8 cellular contexts compared by ENCODE assay signal in genomic region chr19:13154241-13154778, GRCh38. TPM values are rescaled to one million over a fixed set of nuclear protein-coding genes. Genes with fewer than 3 reads are reported as not detected.
DNase-seq lines count a peak whose midpoint lies in the region; ATAC-seq and TF ChIP-seq lines count a peak whose summit lies in the region.

No MANE protein-coding gene starts in this region.

- POLR2A ChIA-PET in RWPE1 (lab: Yijun Ruan, JAX; ENCODE audit: low non-redundant PET) = interaction anchor here (1.5 to 2.0 kb wide), 3 partner anchors 9 to 37 kb away, joined by 6 to 9 read pairs (median 6); no protein-coding TSS in a partner anchor

- H3K4me1 Mint-ChIP-seq in activated naive CD8-positive, alpha-beta T cell treated with anti-CD3 and anti-CD28 coated beads for 36 hours = peaks cover 42% of the 10 kb centered on the region
- H3K4me1 Mint-ChIP-seq in glutamatergic neuron (ENCODE audit: low read depth, unreplicated experiment) = peaks cover 6% of the 10 kb centered on the region

- peak overlapping the region; percentile 100 for H3K27ac ChIP-seq in RWPE1
- H3K27ac ChIP-seq in ovary = peak overlapping the region; percentile 83 to 88

- peak overlapping the region; percentile 100 for H3K27ac Mint-ChIP-seq in activated naive CD8-positive, alpha-beta T cell treated with anti-CD3 and anti-CD28 coated beads for 36 hours
- H3K27ac Mint-ChIP-seq in glutamatergic neuron (ENCODE audit: unreplicated experiment) = peak overlapping the region; percentile 98

- DNase-seq in BE2C (peak; percentile 60), HAP-1 (ENCODE audit: low spot score in 2 of 2) (peak; percentile 22 to 74), RWPE1 (ENCODE audit: low spot score) (peak; percentile 69), glutamatergic neuron (peak; percentile 43), ovary (peak; percentile 90 to 95 (median 93)), DMS153 treated with DMSO at 0.1 percent for 48 hours (lab: John Stamatoyannopoulos, UW; ENCODE audit: unreplicated experiment) (no peak)
- DNase-seq in activated naive CD8-positive, alpha-beta T cell treated with anti-CD3 and anti-CD28 coated beads for 36 hours = peak; percentile 65

- peaks cover 26% of the 10 kb centered on the region for H3K36me3 Mint-ChIP-seq in activated naive CD8-positive, alpha-beta T cell treated with anti-CD3 and anti-CD28 coated beads for 36 hours
- no peaks in the 10 kb centered on the region for H3K36me3 Mint-ChIP-seq in glutamatergic neuron (ENCODE audit: unreplicated experiment)

- peak; percentile 91 for TF ChIP-seq EP300 in ovary (IDR thresholded peaks at IDR 0.05)

- peak; percentile 64 for TF ChIP-seq POLR2A in ovary (IDR thresholded peaks at IDR 0.05)

- H3K4me3 Mint-ChIP-seq in activated naive CD8-positive, alpha-beta T cell treated with anti-CD3 and anti-CD28 coated beads for 36 hours = peak overlapping the region; percentile 99
- H3K4me3 Mint-ChIP-seq in glutamatergic neuron (ENCODE audit: unreplicated experiment) = peak overlapping the region; percentile 93

- H3K9me3 ChIP-seq in BE2C = no peaks in the 10 kb centered on the region
- H3K9me3 ChIP-seq in HAP-1 = no peaks in the 10 kb centered on the region
- no peaks in the 10 kb centered on the region for H3K9me3 ChIP-seq in ovary

- peaks cover 11% of the 10 kb centered on the region for H3K4me1 ChIP-seq in BE2C
- H3K4me1 ChIP-seq in HAP-1 = peaks cover 9% of the 10 kb centered on the region
- peaks cover 5% of the 10 kb centered on the region for H3K4me1 ChIP-seq in ovary (ENCODE audit: insufficient read depth)

- CTCF ChIA-PET in RWPE1 (lab: Yijun Ruan, JAX) = interaction anchor here (0.9 kb wide), 1 partner anchor 9 kb away, joined by 3 read pairs; no protein-coding TSS in a partner anchor

- ATAC-seq in GM18517 (IDR thresholded peaks at IDR 0.05; ENCODE audit: unreplicated experiment) = no peak

- H3K27me3 Mint-ChIP-seq in activated naive CD8-positive, alpha-beta T cell treated with anti-CD3 and anti-CD28 coated beads for 36 hours = peaks cover 14% of the 10 kb centered on the region
- peaks cover 34% of the 10 kb centered on the region for H3K27me3 Mint-ChIP-seq in glutamatergic neuron (ENCODE audit: unreplicated experiment)

- H3K9me3 Mint-ChIP-seq in activated naive CD8-positive, alpha-beta T cell treated with anti-CD3 and anti-CD28 coated beads for 36 hours = no peaks in the 10 kb centered on the region
- peaks cover 32% of the 10 kb centered on the region for H3K9me3 Mint-ChIP-seq in glutamatergic neuron (ENCODE audit: unreplicated experiment)

- TF ChIP-seq CTCF in BE2C (IDR thresholded peaks at IDR 0.05; ENCODE audit: low read depth, low read length) = no peak
- TF ChIP-seq CTCF in RWPE1 (conservative IDR thresholded peaks at IDR 0.05; ENCODE audit: low read depth) = no peak
- no peak for TF ChIP-seq CTCF in glutamatergic neuron (IDR thresholded peaks at IDR 0.05; ENCODE audit: partially characterized antibody, unreplicated experiment)
- TF ChIP-seq CTCF in ovary (IDR thresholded peaks at IDR 0.05) = no peak

- WGBS in ovary, 3 donors = 2 to 3% (median 3%) methylated on average over 21 of the region's 21 CpGs

- in situ Hi-C loops in HAP-1 (cut with MboI; ENCODE audit: low sequenced_read_pairs) = loop anchor here (25.0 kb wide), 1 partner anchor 858 kb away; the partner anchor contains the start of gene RFX1

- H3K4me3 ChIP-seq in BE2C (ENCODE audit: low read depth, low read length) (peak overlapping the region; percentile 99), HAP-1 (peak overlapping the region; percentile 97), ovary (peak overlapping the region; percentile 86)

- H3K27me3 ChIP-seq in BE2C (no peaks in the 10 kb centered on the region), HAP-1 (ENCODE audit: low read depth) (no peaks in the 10 kb centered on the region), ovary (no peaks in the 10 kb centered on the region)

- intact Hi-C loops in ovary (cut with DNase I) = loop anchor here in 2 of 4 donors (1.0 to 5.0 kb wide), 2 partner anchors 45 to 57 kb away; no protein-coding TSS in a partner anchor

- H3K36me3 ChIP-seq in BE2C = peaks cover 6% of the 10 kb centered on the region
- H3K36me3 ChIP-seq in HAP-1 (replicated peaks) = peaks cover 16% of the 10 kb centered on the region
- H3K36me3 ChIP-seq in ovary = no peaks in the 10 kb centered on the region

RNA-seq across cellular contexts. Expression of gene IER2, which starts 4.1 kb away (rescaled TPM):
- polyA plus RNA-seq in BE2C (2012; ENCODE audit: insufficient read depth, insufficient read length, low read depth) = 291 TPM
- 100 to 1,000 TPM; 128 to 132 TPM for total RNA-seq in activated naive CD8-positive, alpha-beta T cell treated with anti-CD3 and anti-CD28 coated beads for 36 hours
- 109 TPM for total RNA-seq in glutamatergic neuron (ENCODE audit: unreplicated experiment)
- 100 to 1,000 TPM in 3 of 7 donors, 10 to 100 TPM in 4; 55.3 to 301 (median 82.8) TPM for total RNA-seq in ovary
- polyA plus RNA-seq in ovary = 10 to 100 TPM; 47.4 to 64.4 TPM

RNA-seq across cellular contexts. Expression of gene STX10, which starts 4.1 kb away (rescaled TPM):
- polyA plus RNA-seq in BE2C (2012; ENCODE audit: insufficient read depth, insufficient read length, low read depth) = 274 TPM
- 10 to 100 TPM; 53.3 to 55.0 TPM for total RNA-seq in activated naive CD8-positive, alpha-beta T cell treated with anti-CD3 and anti-CD28 coated beads for 36 hours
- total RNA-seq in glutamatergic neuron (ENCODE audit: unreplicated experiment) = 17.2 TPM
- 10 to 100 TPM; 36.5 to 54.8 (median 43.0) TPM for total RNA-seq in ovary
- polyA plus RNA-seq in ovary = 10 to 100 TPM; 15.3 to 57.8 TPM

RNA-seq across cellular contexts. Expression of gene NACC1, which starts 36.2 kb away (rescaled TPM):
- 97.8 TPM for polyA plus RNA-seq in BE2C (2012; ENCODE audit: insufficient read depth, insufficient read length, low read depth)
- 10 to 100 TPM; 81.2 to 83.8 TPM for total RNA-seq in activated naive CD8-positive, alpha-beta T cell treated with anti-CD3 and anti-CD28 coated beads for 36 hours
- 68.6 TPM for total RNA-seq in glutamatergic neuron (ENCODE audit: unreplicated experiment)
- 10 to 100 TPM in 6 of 7 donors, 1 to 10 TPM in 1; 5.1 to 31.4 (median 21.8) TPM for total RNA-seq in ovary
- 10 to 100 TPM in 1 of 2 donors, 1 to 10 TPM in 1; 3.2 to 14.8 TPM for polyA plus RNA-seq in ovary

RNA-seq across cellular contexts. Expression of gene TRMT1, which starts 37.8 kb away (rescaled TPM):
- 98.5 TPM for polyA plus RNA-seq in BE2C (2012; ENCODE audit: insufficient read depth, insufficient read length, low read depth)
- 100 to 1,000 TPM; 114 TPM for total RNA-seq in activated naive CD8-positive, alpha-beta T cell treated with anti-CD3 and anti-CD28 coated beads for 36 hours
- total RNA-seq in glutamatergic neuron (ENCODE audit: unreplicated experiment) (29.2 TPM), ovary (10 to 100 TPM; 23.6 to 54.8 (median 38.7) TPM)
- polyA plus RNA-seq in ovary = 10 to 100 TPM in 1 of 2 donors, 1 to 10 TPM in 1; 7.6 to 37.2 TPM

RNA-seq across cellular contexts. Expression of gene LYL1, which starts 51.7 kb away (rescaled TPM):
- polyA plus RNA-seq in BE2C (2012; ENCODE audit: insufficient read depth, insufficient read length, low read depth) = 75.7 TPM
- 1 to 10 TPM; 2.6 to 2.9 TPM for total RNA-seq in activated naive CD8-positive, alpha-beta T cell treated with anti-CD3 and anti-CD28 coated beads for 36 hours
- total RNA-seq in glutamatergic neuron (ENCODE audit: unreplicated experiment) (1.3 TPM), ovary (1 to 10 TPM; 2.9 to 7.4 (median 6.7) TPM)
- polyA plus RNA-seq in ovary = 1 to 10 TPM in 1 of 2 donors, under 1 TPM in 1; 0.90 to 5.0 TPM
